In genomic region chr5:55421074-55421529, GRCh38 we compare ENCODE assay signal across 8 cellular contexts.
DNase-seq lines count a peak whose midpoint lies in the region; ATAC-seq and TF ChIP-seq lines count a peak whose summit lies in the region.

No MANE protein-coding gene starts in this region.

- peaks cover 5% of the 10 kb centered on the region; the same call in 1 of the 2 replicates for H3K79me2 ChIP-seq in SK-N-SH (ENCODE audit: insufficient read depth)

- H3K36me3 ChIP-seq in SK-N-SH (replicated peaks in 1 of 2; ENCODE audit: control insufficient read depth in 1 of 2, insufficient read depth in 2 of 2, low read length in 1 of 2): peaks cover 49 to 60% of the 10 kb centered on the region in 2 experiments
- peaks cover 28% of the 10 kb centered on the region for H3K36me3 ChIP-seq in effector memory CD4-positive, alpha-beta T cell (ENCODE audit: control insufficient read depth, insufficient read depth, low read length)

- no peak overlapping the region for H3K9ac ChIP-seq in SK-N-SH

- POLR2A ChIA-PET in SK-N-SH (lab: Yijun Ruan, JAX): no interaction called here

- H3K4me1 ChIP-seq in SK-N-SH (ENCODE audit: control insufficient read depth in 1 of 2, insufficient read depth in 2 of 2, low read depth in 1 of 2, low read length in 1 of 2): peaks cover 13 to 16% of the 10 kb centered on the region in 2 experiments
- no peaks in the 10 kb centered on the region for H3K4me1 ChIP-seq in effector memory CD4-positive, alpha-beta T cell (ENCODE audit: control insufficient read depth, insufficient read depth, low read length, poor library complexity, severe bottlenecking)

- no peak overlapping the region for H2AFZ ChIP-seq in SK-N-SH (ENCODE audit: low read depth)

- no peak for TF ChIP-seq POLR2A in GM18505 (IDR thresholded peaks at IDR 0.05; ENCODE audit: borderline replicate concordance, extremely low read depth, insufficient read depth, insufficient read length)

- H3K27me3 ChIP-seq in SK-N-SH (ENCODE audit: insufficient read depth): no peaks in the 10 kb centered on the region
- no peaks in the 10 kb centered on the region for H3K27me3 ChIP-seq in effector memory CD4-positive, alpha-beta T cell (replicated peaks; ENCODE audit: control insufficient read depth, insufficient read depth, low read length, poor library complexity, severe bottlenecking)

- WGBS in SK-N-SH (ENCODE audit: low lambda C conversion rate): 93% methylated on average over 4 of the region's 4 CpGs

- H3K4me2 ChIP-seq in SK-N-SH: no peak overlapping the region

- H3F3A ChIP-seq in SK-N-SH (replicated peaks; ENCODE audit: insufficient read depth): peaks cover 34% of the 10 kb centered on the region

- no peak for TF ChIP-seq RAD21 in SK-N-SH (IDR thresholded peaks at IDR 0.05; ENCODE audit: low read length)

- no peaks in the 10 kb centered on the region for H3K9me3 ChIP-seq in SK-N-SH
- no peaks in the 10 kb centered on the region for H3K9me3 ChIP-seq in effector memory CD4-positive, alpha-beta T cell (ENCODE audit: control insufficient read depth, low read length)

- peak overlapping the region in 1 of 2 experiments; percentile 68; a peak in 1 of 4 replicates for H3K27ac ChIP-seq in SK-N-SH (ENCODE audit: low read depth in 2 of 2, low read length in 1 of 2)
- no peak overlapping the region for H3K27ac ChIP-seq in effector memory CD4-positive, alpha-beta T cell (ENCODE audit: insufficient read depth, low read length, poor library complexity, severe bottlenecking)

- TF ChIP-seq CTCF in SK-N-SH (IDR thresholded peaks at IDR 0.05): no peak

- no peaks in the 10 kb centered on the region for H3K9me2 ChIP-seq in SK-N-SH

- ATAC-seq in GM18505 (IDR thresholded peaks at IDR 0.05; ENCODE audit: unreplicated experiment) (peak; percentile 95), GM21528 (IDR thresholded peaks at IDR 0.05; ENCODE audit: low FRiP score, unreplicated experiment) (peak; percentile 88), HG03571 (IDR thresholded peaks at IDR 0.05; ENCODE audit: unreplicated experiment) (peak; percentile 96), esophagus mucosa (no peak)

- CTCF ChIA-PET in SK-N-SH (lab: Yijun Ruan, JAX): interaction anchor here (1.5 kb wide), 1 partner anchor 19 kb away, joined by 4 read pairs; no protein-coding TSS in a partner anchor

- H4K20me1 ChIP-seq in SK-N-SH (ENCODE audit: insufficient read depth): no peaks in the 10 kb centered on the region

- H3K4me3 ChIP-seq in SK-N-SH (ENCODE audit: low read depth in 2 of 2, low read length in 1 of 2): no peak overlapping the region
- no peak overlapping the region for H3K4me3 ChIP-seq in effector memory CD4-positive, alpha-beta T cell (ENCODE audit: insufficient read depth, low read depth, low read length, poor library complexity, severe bottlenecking)

- no peak for TF ChIP-seq EP300 in SK-N-SH (IDR thresholded peaks at IDR 0.05; ENCODE audit: borderline replicate concordance in 1 of 2, low read depth in 1 of 2, low read length in 1 of 2)

- DNase-seq in iris pigment epithelial cell (ENCODE audit: low read depth) (peak; percentile 46), SK-N-SH (no peak), NCI-H510A treated with DMSO at 0.1 percent for 48 hours (lab: John Stamatoyannopoulos, UW) (no peak)
- no peak for DNase-seq in effector memory CD4-positive, alpha-beta T cell

TF ChIP-seq in SK-N-SH, 30 proteins besides CTCF, POLR2A, EP300 and RAD21:
- TF ChIP-seq CHD2 (IDR thresholded peaks at IDR 0.05; ENCODE audit: low read length, partially characterized antibody) (no peak), USF2 (IDR thresholded peaks at IDR 0.05; ENCODE audit: borderline replicate concordance, low read depth, low read length) (no peak), USF1 (IDR thresholded peaks at IDR 0.05; ENCODE audit: borderline replicate concordance, low read depth) (no peak), MAX (IDR thresholded peaks at IDR 0.05; ENCODE audit: low read depth) (no peak), FOXM1 (IDR thresholded peaks at IDR 0.05; ENCODE audit: low read depth) (no peak), MEF2A (IDR thresholded peaks at IDR 0.05; ENCODE audit: borderline replicate concordance, low read depth) (no peak), TCF12 (IDR thresholded peaks at IDR 0.05) (no peak), SIN3A (IDR thresholded peaks at IDR 0.05; ENCODE audit: borderline replicate concordance, low read depth, low read length) (no peak), EZH2phosphoT487 (IDR thresholded peaks at IDR 0.05; ENCODE audit: borderline replicate concordance, low read depth) (no peak), YY1 (IDR thresholded peaks at IDR 0.05; ENCODE audit: low read depth) (no peak), GABPA (IDR thresholded peaks at IDR 0.05; ENCODE audit: low read depth) (no peak), RCOR1 (IDR thresholded peaks at IDR 0.05; ENCODE audit: low read length) (no peak)
